1 cellular context compared by ENCODE assay signal in genomic region chr10:45470098-45471012, GRCh38.
TF ChIP-seq lines count a peak whose summit lies in the region.

No MANE protein-coding gene starts in this region.

TF ChIP-seq in K562, 482 proteins besides CTCF, POLR2A, EP300 and RAD21 (continued from another document and continues in another):
- TF ChIP-seq ZBTB40 (IDR thresholded peaks at IDR 0.05) (no peak; the same call in 1 of the 2 replicates), ZBTB40 (CRISPR knock-in tag; IDR thresholded peaks at IDR 0.05) (no peak), CBX2 (IDR thresholded peaks at IDR 0.05; ENCODE audit: insufficient read depth, low read length, poor library complexity, severe bottlenecking) (no peak), MYC (IDR thresholded peaks at IDR 0.05; ENCODE audit: low read depth, low read length) (peak; percentile 89), MYC (CRISPR knock-in tag; IDR thresholded peaks at IDR 0.05; ENCODE audit: borderline replicate concordance, low read depth) (peak; percentile 34; the same call in 1 of the 2 replicates), EGR1 (conservative IDR thresholded peaks at IDR 0.05) (peak; percentile 86), PURB (CRISPR knock-in tag; IDR thresholded peaks at IDR 0.05; ENCODE audit: low read depth) (no peak), RNF2 (IDR thresholded peaks at IDR 0.05) (peak; percentile 100), CC2D1A (IDR thresholded peaks at IDR 0.05) (peak; percentile 99), FIP1L1 (IDR thresholded peaks at IDR 0.05; ENCODE audit: low read depth, low read length, poor library complexity, severe bottlenecking) (no peak), ZNF146 (CRISPR knock-in tag; IDR thresholded peaks at IDR 0.05; ENCODE audit: unreplicated experiment) (no peak), RBM22 (IDR thresholded peaks at IDR 0.05; ENCODE audit: low read depth, low read length, poor library complexity, severe bottlenecking) (no peak), NCOA1 (IDR thresholded peaks at IDR 0.05; ENCODE audit: low read depth) (peak; percentile 98), MIER1 (IDR thresholded peaks at IDR 0.05; ENCODE audit: low read depth) (no peak; the same call in 1 of the 2 replicates), SFPQ (IDR thresholded peaks at IDR 0.05; ENCODE audit: low read depth, low read length) (no peak), HNRNPLL (IDR thresholded peaks at IDR 0.05; ENCODE audit: low read depth, low read length, poor library complexity, severe bottlenecking) (no peak), ZNF121 (CRISPR knock-in tag; conservative IDR thresholded peaks at IDR 0.05) (no peak), ARID3A (IDR thresholded peaks at IDR 0.05; ENCODE audit: borderline replicate concordance, low read depth, low read length) (peak; percentile 96; the same call in 1 of the 2 replicates), CEBPZ (IDR thresholded peaks at IDR 0.05; ENCODE audit: borderline replicate concordance, low read depth, low read length) (no peak), STAG1 (CRISPR knock-in tag; IDR thresholded peaks at IDR 0.05; ENCODE audit: borderline replicate concordance) (no peak), RNF219 (CRISPR knock-in tag; IDR thresholded peaks at IDR 0.05) (no peak), ZNF408 (CRISPR knock-in tag; IDR thresholded peaks at IDR 0.05; ENCODE audit: low read depth) (no peak), POLR2B (IDR thresholded peaks at IDR 0.05; ENCODE audit: low read depth, partially characterized antibody) (peak; percentile 32), SAP30 (IDR thresholded peaks at IDR 0.05; ENCODE audit: borderline replicate concordance, insufficient read depth, low read depth, low read length, poor library complexity, severe bottlenecking) (no peak), MBD2 (IDR thresholded peaks at IDR 0.05; ENCODE audit: borderline replicate concordance, low read depth) (peak; percentile 96), IFI16 (CRISPR knock-in tag; IDR thresholded peaks at IDR 0.05) (no peak), ZNF77 (CRISPR knock-in tag; IDR thresholded peaks at IDR 0.05) (no peak), ZNF24 (IDR thresholded peaks at IDR 0.05) (peak; percentile 75; the same call in 1 of the 2 replicates), VEZF1 (CRISPR knock-in tag; IDR thresholded peaks at IDR 0.05) (peak; percentile 83), PPARD (CRISPR knock-in tag; IDR thresholded peaks at IDR 0.05) (no peak), ZFPM2 (CRISPR knock-in tag; IDR thresholded peaks at IDR 0.05) (peak; percentile 93), ZNF354B (CRISPR knock-in tag; IDR thresholded peaks at IDR 0.05) (no peak), NFIC (IDR thresholded peaks at IDR 0.05) (peak; percentile 94), SPI1 (IDR thresholded peaks at IDR 0.05; ENCODE audit: borderline replicate concordance, low read depth, low read length) (peak; percentile 94), ZSCAN29 (IDR thresholded peaks at IDR 0.05) (no peak), HOMEZ (CRISPR knock-in tag; IDR thresholded peaks at IDR 0.05) (no peak)
